In genomic region chr2:213249502-213249901, GRCh38 we compare ENCODE assay signal across 21 cellular contexts. TPM values are rescaled to one million over a fixed set of nuclear protein-coding genes. Genes with fewer than 3 reads are reported as not detected.
DNase-seq lines count a peak whose midpoint lies in the region; ATAC-seq, FAIRE-seq and TF ChIP-seq lines count a peak whose summit lies in the region.
"Had no signal": no experiment of that assay in that cellular context is flagged by ENCODE, and none has a peak within 500 bp of the region (broad histone marks: within the 10 kb centered on the region; RNA-seq: fewer than 3 reads in every experiment).

No MANE protein-coding gene starts in this region.

- no peaks in the 10 kb centered on the region for H3K79me2 ChIP-seq in HepG2 (ENCODE audit: insufficient read depth, low read length)
- H3K79me2 ChIP-seq in OCI-LY7 (ENCODE audit: insufficient read depth, low read depth, low read length) = no peaks in the 10 kb centered on the region
- no peaks in the 10 kb centered on the region for H3K79me2 ChIP-seq in neural progenitor cell (ENCODE audit: low read depth)

- DNase-seq in HepG2 (ENCODE audit: low spot score) (no peak), right lobe of liver (no peak), OCI-LY7 (ENCODE audit: low spot score) (no peak), neural progenitor cell (ENCODE audit: low spot score) (no peak), UCSD-AML1 (lab: John Stamatoyannopoulos, UW; ENCODE audit: unreplicated experiment) (no peak), immature natural killer cell (no peak)
- DNase-seq: 8988T; CD8-positive, alpha-beta T cell; Kasumi-1; MG63; NCI-H1417; NCI-H187; NCI-H446 treated with DMSO at 0.1 percent for 48 hours; SJCRH30; SW 1271; T-helper 17 cell had no signal

- H3K4me1 Mint-ChIP-seq in neural progenitor cell = peaks cover 18% of the 10 kb centered on the region
- no peaks in the 10 kb centered on the region for H3K4me1 Mint-ChIP-seq in immature natural killer cell
- H3K4me1 Mint-ChIP-seq: T-helper 17 cell had no signal

- H3K27ac ChIP-seq in HepG2 (ENCODE audit: extremely low read length, insufficient read depth, low read length) (no peak overlapping the region), right lobe of liver (no peak overlapping the region), OCI-LY7 (ENCODE audit: low read depth, low read length, poor library complexity, severe bottlenecking) (no peak overlapping the region), neural progenitor cell (no peak overlapping the region)
- H3K27ac ChIP-seq: SJCRH30 had no signal

- FAIRE-seq in HepG2 (lab: Jason Lieb, UNC) = no peak
- FAIRE-seq: GM18507, RCC 7860 had no signal

- H3F3A ChIP-seq in neural progenitor cell (ENCODE audit: low read depth) = peaks cover 21% of the 10 kb centered on the region

- no peaks in the 10 kb centered on the region for H3K27me3 ChIP-seq in HepG2 (ENCODE audit: control insufficient read depth in 1 of 2, insufficient read depth in 2 of 2, low read length in 2 of 2)
- no peaks in the 10 kb centered on the region for H3K27me3 ChIP-seq in right lobe of liver
- no peaks in the 10 kb centered on the region for H3K27me3 ChIP-seq in neural progenitor cell
- H3K27me3 ChIP-seq: BLaER1 treated with 17β-estradiol and CSF1 and Interleukin-3, amounts not matched to agents 10 nM and 100 nM; MG63; SJCRH30 had no signal

- no peak for TF ChIP-seq RAD21 in HepG2 (CRISPR knock-in tag; IDR thresholded peaks at IDR 0.05)

- H3K36me3 ChIP-seq in HepG2 (replicated peaks in 1 of 2; ENCODE audit: control insufficient read depth in 1 of 2, insufficient read depth in 2 of 2, low read length in 2 of 2) = no peaks in the 10 kb centered on the region
- H3K36me3 ChIP-seq in right lobe of liver = no peaks in the 10 kb centered on the region
- H3K36me3 ChIP-seq in OCI-LY7 (ENCODE audit: insufficient read depth, low read length) = no peaks in the 10 kb centered on the region; the same call in 1 of the 2 replicates
- no peaks in the 10 kb centered on the region for H3K36me3 ChIP-seq in neural progenitor cell
- H3K36me3 ChIP-seq: BLaER1 treated with 17β-estradiol and CSF1 and Interleukin-3, amounts not matched to agents 10 nM and 100 nM; MG63; SJCRH30 had no signal

- BruUV-seq in HepG2 (replicated peaks; lab: Mats Ljungman, UMichigan) (no TSS peak), OCI-LY7 (replicated peaks; lab: Mats Ljungman, UMichigan) (no TSS peak)

- H3K4me2 ChIP-seq in HepG2 (ENCODE audit: low read depth, low read length) (peak overlapping the region; percentile 52), OCI-LY7 (ENCODE audit: low read length) (no peak overlapping the region), neural progenitor cell (no peak overlapping the region)

- H3K36me3 Mint-ChIP-seq in neural progenitor cell (no peaks in the 10 kb centered on the region), immature natural killer cell (no peaks in the 10 kb centered on the region)
- H3K36me3 Mint-ChIP-seq: CD8-positive, alpha-beta T cell had no signal

- 25% methylated on average over 6 of the region's 6 CpGs for WGBS in HepG2 (ENCODE audit: low lambda C conversion rate)
- 69% methylated on average over 6 of the region's 6 CpGs for WGBS in right lobe of liver (ENCODE audit: insufficient coverage, low coverage, low lambda C conversion rate, missing lambda C conversion rate)

- TF ChIP-seq CTCF in HepG2 (CRISPR knock-in tag; IDR thresholded peaks at IDR 0.05) (no peak), right lobe of liver (IDR thresholded peaks at IDR 0.05) (no peak), OCI-LY7 (conservative IDR thresholded peaks at IDR 0.05; ENCODE audit: low read length) (no peak), neural progenitor cell (IDR thresholded peaks at IDR 0.05) (no peak)

- H3K9me2 ChIP-seq in OCI-LY7 (ENCODE audit: insufficient read depth, low read length) = no peaks in the 10 kb centered on the region

- H3K27ac Mint-ChIP-seq in neural progenitor cell = peak overlapping the region; percentile 18
- no peak overlapping the region for H3K27ac Mint-ChIP-seq in immature natural killer cell
- H3K27ac Mint-ChIP-seq: CD8-positive, alpha-beta T cell; T-helper 17 cell had no signal

- H4K20me1 ChIP-seq in HepG2 (ENCODE audit: insufficient read depth, low read length) = no peaks in the 10 kb centered on the region
- no peaks in the 10 kb centered on the region for H4K20me1 ChIP-seq in OCI-LY7 (ENCODE audit: insufficient read depth, low read length)
- no peaks in the 10 kb centered on the region for H4K20me1 ChIP-seq in neural progenitor cell (ENCODE audit: low read depth)
- H4K20me1 ChIP-seq: BLaER1 treated with 17β-estradiol and CSF1 and Interleukin-3, amounts not matched to agents 10 nM and 100 nM had no signal

- no peak for TF ChIP-seq POLR2A in HepG2 (IDR thresholded peaks at IDR 0.05; ENCODE audit: insufficient read depth in 1 of 2, low read depth in 2 of 2, low read length in 2 of 2)
- TF ChIP-seq POLR2A in right lobe of liver (IDR thresholded peaks at IDR 0.05) = no peak

- intact Hi-C loops in HepG2 (cut with micrococcal nuclease; ENCODE audit: unreplicated experiment) = loop anchor here (5.0 kb wide), 1 partner anchor 1753 kb away; no protein-coding TSS in a partner anchor
- intact Hi-C loops in right lobe of liver (cut with DNase I) = no loop called here
- intact Hi-C loops in OCI-LY7 (cut with micrococcal nuclease; ENCODE audit: unreplicated experiment) = loop anchor here (5.0 kb wide), 1 partner anchor 33 kb away; the partner anchor contains the start of gene SPAG16

- H3K9me3 Mint-ChIP-seq in neural progenitor cell (no peaks in the 10 kb centered on the region), immature natural killer cell (no peaks in the 10 kb centered on the region)
- H3K9me3 Mint-ChIP-seq: CD8-positive, alpha-beta T cell had no signal

- ATAC-seq in HepG2 (peak; percentile 23; the same call in 2 of the 3 replicates), right lobe of liver (no peak), HG02588 (IDR thresholded peaks at IDR 0.05; ENCODE audit: unreplicated experiment) (no peak), GM19463 (IDR thresholded peaks at IDR 0.05; ENCODE audit: unreplicated experiment) (no peak)
- ATAC-seq: CD8-positive, alpha-beta T cell; T-helper 17 cell had no signal

- no peaks in the 10 kb centered on the region for H3K9me3 ChIP-seq in HepG2 (ENCODE audit: low read length)
- H3K9me3 ChIP-seq in right lobe of liver = no peaks in the 10 kb centered on the region
- H3K9me3 ChIP-seq in OCI-LY7 (ENCODE audit: low read length) = peaks cover 5% of the 10 kb centered on the region; the same call in 1 of the 2 replicates
- no peaks in the 10 kb centered on the region for H3K9me3 ChIP-seq in neural progenitor cell (ENCODE audit: low read depth)
- H3K9me3 ChIP-seq: BLaER1 treated with 17β-estradiol and CSF1 and Interleukin-3, amounts not matched to agents 10 nM and 100 nM; MG63; SJCRH30 had no signal

- POLR2A ChIA-PET in HepG2 (lab: Yijun Ruan, JAX) = interaction anchor here (1.7 kb wide), 1 partner anchor 35 kb away, joined by 4 read pairs; the partner anchor contains the start of gene SPAG16
- POLR2A ChIA-PET in OCI-LY7 (lab: Charles Lee) = no interaction called here

- H3K4me3 ChIP-seq in HepG2 (replicated peaks in 1 of 3; ENCODE audit: insufficient read depth in 1 of 3, low read depth in 2 of 3, low read length in 3 of 3) (peak overlapping the region in 2 of 3 experiments; percentile 1 to 10; a peak in 1 of 6 replicates), right lobe of liver (no peak overlapping the region), OCI-LY7 (ENCODE audit: low read depth, low read length, poor library complexity, severe bottlenecking) (no peak overlapping the region), neural progenitor cell (no peak overlapping the region)
- H3K4me3 ChIP-seq: BLaER1 treated with 17β-estradiol and CSF1 and Interleukin-3, amounts not matched to agents 10 nM and 100 nM; MG63; SJCRH30 had no signal

- TF ChIP-seq EP300 in HepG2 (IDR thresholded peaks at IDR 0.05; ENCODE audit: low read depth in 2 of 2, low read length in 2 of 2) (no peak), HepG2 (CRISPR knock-in tag; IDR thresholded peaks at IDR 0.05; ENCODE audit: borderline replicate concordance) (no peak)

- H3K27me3 Mint-ChIP-seq in neural progenitor cell (ENCODE audit: insufficient read depth, low read depth) (no peaks in the 10 kb centered on the region), immature natural killer cell (ENCODE audit: low read depth in 3 of 3) (no peaks in the 10 kb centered on the region)

- CTCF ChIA-PET in HepG2 (lab: Yijun Ruan, JAX; ENCODE audit: low intra/inter-chr PET ratio, low total read pairs) (no interaction called here), OCI-LY7 (lab: Charles Lee; ENCODE audit: unreplicated experiment) (no interaction called here)

- in situ Hi-C loops in HepG2 (cut with HindIII; ENCODE audit: extremely low pct_ligation_motif_present, low pct_unique_long_range_greater_than_20kb) = loop anchor here (10.0 kb wide), 1 partner anchor 1565 kb away; no protein-coding TSS in a partner anchor

- H2AFZ ChIP-seq in HepG2 (ENCODE audit: low read length) (peak overlapping the region; percentile 86), OCI-LY7 (ENCODE audit: low read length) (peak overlapping the region; percentile 80; the same call in 1 of the 2 replicates), neural progenitor cell (replicated peaks) (no peak overlapping the region)

- H3K4me1 ChIP-seq in HepG2 (ENCODE audit: insufficient read depth, low read length) (peaks cover 24% of the 10 kb centered on the region), right lobe of liver (no peaks in the 10 kb centered on the region), OCI-LY7 (ENCODE audit: insufficient read depth, low read length, poor library complexity, severe bottlenecking) (peaks cover 13% of the 10 kb centered on the region), neural progenitor cell (peaks cover 21% of the 10 kb centered on the region)

- H3K9ac ChIP-seq in HepG2 (ENCODE audit: insufficient read depth, low read depth, low read length) = peak overlapping the region; percentile 28; the same call in 1 of the 2 replicates
- no peak overlapping the region for H3K9ac ChIP-seq in neural progenitor cell
- H3K9ac ChIP-seq: BLaER1 treated with 17β-estradiol and CSF1 and Interleukin-3, amounts not matched to agents 10 nM and 100 nM had no signal

- H3K4me3 Mint-ChIP-seq in neural progenitor cell = no peak overlapping the region
- H3K4me3 Mint-ChIP-seq in immature natural killer cell = no peak overlapping the region
- H3K4me3 Mint-ChIP-seq: CD8-positive, alpha-beta T cell; T-helper 17 cell had no signal

RNA-seq across cellular contexts. Expression of gene SPAG16, which starts 34.8 kb away (rescaled TPM):
- 22.3 and 26.5 TPM in 2 replicates for total RNA-seq in HepG2 (2016; rRNA removed; fragmentation: Illumina TruSeq; extraction: Trizol)
- total RNA-seq in HepG2 (2016; cell fraction: cytosol; rRNA removed; fragmentation: Illumina TruSeq; extraction: Trizol; ENCODE audit: low read depth) = 123 and 142 TPM in 2 replicates
- 24.8 and 24.9 TPM in 2 replicates for total RNA-seq in HepG2 (2016; cell fraction: insoluble cytoplasmic fraction; rRNA removed; fragmentation: Illumina TruSeq; extraction: Trizol)
- total RNA-seq in HepG2 (2016; cell fraction: membrane; rRNA removed; fragmentation: Illumina TruSeq; extraction: Trizol) = 41.1 and 45.7 TPM in 2 replicates
- total RNA-seq in HepG2 (2016; cell fraction: nucleus; rRNA removed; fragmentation: Illumina TruSeq; extraction: Trizol) = 21.2 and 24.6 TPM in 2 replicates
- polyA plus RNA-seq in HepG2 (2011; rRNA removed) = 7.6 and 9.6 TPM in 2 replicates
- polyA plus RNA-seq in HepG2 (2011; cell fraction: cytosol; rRNA removed) = 8.1 and 9.2 TPM in 2 replicates
- polyA plus RNA-seq in HepG2 (2011; cell fraction: nucleus; rRNA removed) = 4.7 and 6.1 TPM in 2 replicates
- polyA plus RNA-seq in HepG2 (2012) = 10.5 and 15.9 TPM in 2 replicates
- polyA plus RNA-seq in HepG2 (2016; cell fraction: cytosol; fragmentation: Illumina TruSeq; extraction: Trizol; ENCODE audit: low read depth) = 7.2 and 9.7 TPM in 2 replicates
- polyA plus RNA-seq in HepG2 (2016; cell fraction: insoluble cytoplasmic fraction; fragmentation: Illumina TruSeq; extraction: Trizol; ENCODE audit: low read depth) = 25.7 and 30.8 TPM in 2 replicates
- polyA plus RNA-seq in HepG2 (2016; cell fraction: membrane; fragmentation: Illumina TruSeq; extraction: Trizol; ENCODE audit: low read depth) = 11.7 and 12.5 TPM in 2 replicates
- polyA plus RNA-seq in HepG2 (2016; cell fraction: nucleus; fragmentation: Illumina TruSeq; extraction: Trizol; ENCODE audit: insufficient read depth, low read depth) = 23.4 and 24.3 TPM in 2 replicates
- 1.3 and 3.1 TPM in 2 replicates for polyA minus RNA-seq in HepG2 (2011; rRNA and poly(A)+ RNA removed; ENCODE audit: low replicate concordance)
- polyA minus RNA-seq in HepG2 (2011; cell fraction: cytosol; rRNA and poly(A)+ RNA removed) = 10.3 and 11.1 TPM in 2 replicates
- 21.1 and 29.0 TPM in 2 replicates for polyA minus RNA-seq in HepG2 (2011; cell fraction: nucleus; rRNA and poly(A)+ RNA removed)
- total RNA-seq in right lobe of liver = 10 to 100 TPM in 1 of 6 experiments, 1 to 10 TPM in 5; 7.2 to 15.3 (median 9.0) TPM
- 16.6 and 24.2 TPM in 2 replicates for total RNA-seq in OCI-LY7 (2014; rRNA removed; shearing (Covaris generic))
- 18.9 and 22.1 TPM in 2 replicates for total RNA-seq in OCI-LY7 (2022)
- 48.5 and 70.3 TPM in 2 replicates for total RNA-seq in neural progenitor cell (ENCODE audit: low replicate concordance)
- polyA plus RNA-seq in immature natural killer cell = 10 to 100 TPM in 2 of 3 donors, 1 to 10 TPM in 1; 9.7 to 18.6 (median 11.5) TPM

Comparison
In these comparisons a context has a peak if more than half of its experiments do, and no peak if none do; other contexts are left out.
1. H3K4me3 ChIP-seq: peak in HepG2 (2 of 3); none in right lobe of liver (0 of 3), OCI-LY7 (single experiment) and neural progenitor cell (single experiment).
2. intact Hi-C loops: an anchor here in HepG2 (5.0 kb wide) and OCI-LY7 (5.0 kb wide); none called in right lobe of liver.